In genomic region chr20:22584922-22585785, GRCh38 we compare ENCODE assay signal across 1 cellular context.
TF ChIP-seq lines count a peak whose summit lies in the region.

No MANE protein-coding gene starts in this region.

TF ChIP-seq in HepG2, 621 proteins besides CTCF, POLR2A, EP300 and RAD21 (continued from another document and continues in another):
- TF ChIP-seq SRSF4 (IDR thresholded peaks at IDR 0.05; ENCODE audit: low read depth, low read length, poor library complexity, severe bottlenecking) (no peak), RNF2 (conservative IDR thresholded peaks at IDR 0.05; ENCODE audit: low read depth) (no peak; the same call in none of the 2 replicates), KDM3A (CRISPR knock-in tag; IDR thresholded peaks at IDR 0.05; ENCODE audit: low read depth) (peak; percentile 93), ZNF615 (CRISPR knock-in tag; IDR thresholded peaks at IDR 0.05; ENCODE audit: borderline replicate concordance) (peak; percentile 63; the same call in 1 of the 2 replicates), NFIB (CRISPR knock-in tag; IDR thresholded peaks at IDR 0.05; ENCODE audit: borderline replicate concordance) (no peak), PAWR (CRISPR knock-in tag; IDR thresholded peaks at IDR 0.05; ENCODE audit: borderline replicate concordance) (no peak), MTA3 (CRISPR knock-in tag; IDR thresholded peaks at IDR 0.05) (no peak), AFF4 (CRISPR knock-in tag; IDR thresholded peaks at IDR 0.05) (peak; percentile 77), ZNF780A (CRISPR knock-in tag; IDR thresholded peaks at IDR 0.05) (0 out of 2 replicates have a peak, but pooled peaks have one; percentile 69), ZNF383 (CRISPR knock-in tag; IDR thresholded peaks at IDR 0.05; ENCODE audit: borderline replicate concordance) (no peak), MIER2 (CRISPR knock-in tag; IDR thresholded peaks at IDR 0.05) (peak; percentile 69), ZBTB40 (IDR thresholded peaks at IDR 0.05) (no peak), ZBTB40 (CRISPR knock-in tag; IDR thresholded peaks at IDR 0.05) (no peak; the same call in 1 of the 2 replicates), ZNF101 (CRISPR knock-in tag; IDR thresholded peaks at IDR 0.05; ENCODE audit: borderline replicate concordance, low read depth) (no peak), ATF7-NPFF (CRISPR knock-in tag; IDR thresholded peaks at IDR 0.05; ENCODE audit: low read depth) (peak; percentile 64), CREM (IDR thresholded peaks at IDR 0.05) (peak; percentile 69; the same call in 1 of the 2 replicates), CREM (CRISPR knock-in tag; IDR thresholded peaks at IDR 0.05) (no peak), ZNF343 (CRISPR knock-in tag; IDR thresholded peaks at IDR 0.05) (no peak; the same call in 1 of the 2 replicates), THAP11 (CRISPR knock-in tag; IDR thresholded peaks at IDR 0.05) (peak; percentile 84), RORA (CRISPR knock-in tag; IDR thresholded peaks at IDR 0.05) (no peak), RCOR2 (CRISPR knock-in tag; IDR thresholded peaks at IDR 0.05) (peak; percentile 39; the same call in 1 of the 2 replicates), ZBTB14 (CRISPR knock-in tag; IDR thresholded peaks at IDR 0.05) (no peak), PHB2 (IDR thresholded peaks at IDR 0.05; ENCODE audit: partially characterized antibody) (no peak), ZNF569 (CRISPR knock-in tag; IDR thresholded peaks at IDR 0.05; ENCODE audit: borderline replicate concordance) (no peak), KDM6A (CRISPR knock-in tag; IDR thresholded peaks at IDR 0.05; ENCODE audit: low read depth) (0 out of 2 replicates have a peak, but pooled peaks have one; percentile 34), YEATS4 (CRISPR knock-in tag; IDR thresholded peaks at IDR 0.05; ENCODE audit: borderline replicate concordance) (peak; percentile 72), ZNF616 (CRISPR knock-in tag; IDR thresholded peaks at IDR 0.05; ENCODE audit: low read depth) (0 out of 2 replicates have a peak, but pooled peaks have one; percentile 68), FOXJ3 (CRISPR knock-in tag; IDR thresholded peaks at IDR 0.05; ENCODE audit: borderline replicate concordance) (peak; percentile 59; the same call in 1 of the 2 replicates), FOXM1 (CRISPR knock-in tag; IDR thresholded peaks at IDR 0.05) (0 out of 2 replicates have a peak, but pooled peaks have one; percentile 35), ZNF3 (CRISPR knock-in tag; IDR thresholded peaks at IDR 0.05) (peak; percentile 63; the same call in 1 of the 2 replicates)
- TF ChIP-seq, protein P1, sequence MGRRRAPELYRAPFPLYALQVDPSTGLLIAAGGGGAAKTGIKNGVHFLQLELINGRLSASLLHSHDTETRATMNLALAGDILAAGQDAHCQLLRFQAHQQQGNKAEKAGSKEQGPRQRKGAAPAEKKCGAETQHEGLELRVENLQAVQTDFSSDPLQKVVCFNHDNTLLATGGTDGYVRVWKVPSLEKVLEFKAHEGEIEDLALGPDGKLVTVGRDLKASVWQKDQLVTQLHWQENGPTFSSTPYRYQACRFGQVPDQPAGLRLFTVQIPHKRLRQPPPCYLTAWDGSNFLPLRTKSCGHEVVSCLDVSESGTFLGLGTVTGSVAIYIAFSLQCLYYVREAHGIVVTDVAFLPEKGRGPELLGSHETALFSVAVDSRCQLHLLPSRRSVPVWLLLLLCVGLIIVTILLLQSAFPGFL (CRISPR knock-in tag; IDR thresholded peaks at IDR 0.05): no peak
- TF ChIP-seq, protein P2, sequence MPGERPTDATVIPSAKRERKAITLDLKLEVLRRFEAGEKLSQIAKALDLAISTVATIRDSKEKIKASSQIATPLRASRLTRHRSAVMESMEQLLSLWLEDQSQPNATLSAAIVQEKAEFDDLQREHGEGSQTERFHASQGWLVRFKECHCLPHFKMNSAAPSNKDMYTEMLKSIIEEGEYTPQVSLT (CRISPR knock-in tag; IDR thresholded peaks at IDR 0.05; ENCODE audit: borderline replicate concordance, low read depth): 0 out of 2 replicates have a peak, but pooled peaks have one; percentile 55
- TF ChIP-seq, protein P3, sequence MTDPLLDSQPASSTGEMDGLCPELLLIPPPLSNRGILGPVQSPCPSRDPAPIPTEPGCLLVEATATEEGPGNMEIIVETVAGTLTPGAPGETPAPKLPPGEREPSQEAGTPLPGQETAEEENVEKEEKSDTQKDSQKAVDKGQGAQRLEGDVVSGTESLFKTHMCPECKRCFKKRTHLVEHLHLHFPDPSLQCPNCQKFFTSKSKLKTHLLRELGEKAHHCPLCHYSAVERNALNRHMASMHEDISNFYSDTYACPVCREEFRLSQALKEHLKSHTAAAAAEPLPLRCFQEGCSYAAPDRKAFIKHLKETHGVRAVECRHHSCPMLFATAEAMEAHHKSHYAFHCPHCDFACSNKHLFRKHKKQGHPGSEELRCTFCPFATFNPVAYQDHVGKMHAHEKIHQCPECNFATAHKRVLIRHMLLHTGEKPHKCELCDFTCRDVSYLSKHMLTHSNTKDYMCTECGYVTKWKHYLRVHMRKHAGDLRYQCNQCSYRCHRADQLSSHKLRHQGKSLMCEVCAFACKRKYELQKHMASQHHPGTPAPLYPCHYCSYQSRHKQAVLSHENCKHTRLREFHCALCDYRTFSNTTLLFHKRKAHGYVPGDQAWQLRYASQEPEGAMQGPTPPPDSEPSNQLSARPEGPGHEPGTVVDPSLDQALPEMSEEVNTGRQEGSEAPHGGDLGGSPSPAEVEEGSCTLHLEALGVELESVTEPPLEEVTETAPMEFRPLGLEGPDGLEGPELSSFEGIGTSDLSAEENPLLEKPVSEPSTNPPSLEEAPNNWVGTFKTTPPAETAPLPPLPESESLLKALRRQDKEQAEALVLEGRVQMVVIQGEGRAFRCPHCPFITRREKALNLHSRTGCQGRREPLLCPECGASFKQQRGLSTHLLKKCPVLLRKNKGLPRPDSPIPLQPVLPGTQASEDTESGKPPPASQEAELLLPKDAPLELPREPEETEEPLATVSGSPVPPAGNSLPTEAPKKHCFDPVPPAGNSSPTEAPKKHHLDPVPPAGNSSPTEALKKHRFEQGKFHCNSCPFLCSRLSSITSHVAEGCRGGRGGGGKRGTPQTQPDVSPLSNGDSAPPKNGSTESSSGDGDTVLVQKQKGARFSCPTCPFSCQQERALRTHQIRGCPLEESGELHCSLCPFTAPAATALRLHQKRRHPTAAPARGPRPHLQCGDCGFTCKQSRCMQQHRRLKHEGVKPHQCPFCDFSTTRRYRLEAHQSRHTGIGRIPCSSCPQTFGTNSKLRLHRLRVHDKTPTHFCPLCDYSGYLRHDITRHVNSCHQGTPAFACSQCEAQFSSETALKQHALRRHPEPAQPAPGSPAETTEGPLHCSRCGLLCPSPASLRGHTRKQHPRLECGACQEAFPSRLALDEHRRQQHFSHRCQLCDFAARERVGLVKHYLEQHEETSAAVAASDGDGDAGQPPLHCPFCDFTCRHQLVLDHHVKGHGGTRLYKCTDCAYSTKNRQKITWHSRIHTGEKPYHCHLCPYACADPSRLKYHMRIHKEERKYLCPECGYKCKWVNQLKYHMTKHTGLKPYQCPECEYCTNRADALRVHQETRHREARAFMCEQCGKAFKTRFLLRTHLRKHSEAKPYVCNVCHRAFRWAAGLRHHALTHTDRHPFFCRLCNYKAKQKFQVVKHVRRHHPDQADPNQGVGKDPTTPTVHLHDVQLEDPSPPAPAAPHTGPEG (CRISPR knock-in tag; IDR thresholded peaks at IDR 0.05): peak; percentile 74; the same call in 1 of the 2 replicates
- TF ChIP-seq, protein P4, sequence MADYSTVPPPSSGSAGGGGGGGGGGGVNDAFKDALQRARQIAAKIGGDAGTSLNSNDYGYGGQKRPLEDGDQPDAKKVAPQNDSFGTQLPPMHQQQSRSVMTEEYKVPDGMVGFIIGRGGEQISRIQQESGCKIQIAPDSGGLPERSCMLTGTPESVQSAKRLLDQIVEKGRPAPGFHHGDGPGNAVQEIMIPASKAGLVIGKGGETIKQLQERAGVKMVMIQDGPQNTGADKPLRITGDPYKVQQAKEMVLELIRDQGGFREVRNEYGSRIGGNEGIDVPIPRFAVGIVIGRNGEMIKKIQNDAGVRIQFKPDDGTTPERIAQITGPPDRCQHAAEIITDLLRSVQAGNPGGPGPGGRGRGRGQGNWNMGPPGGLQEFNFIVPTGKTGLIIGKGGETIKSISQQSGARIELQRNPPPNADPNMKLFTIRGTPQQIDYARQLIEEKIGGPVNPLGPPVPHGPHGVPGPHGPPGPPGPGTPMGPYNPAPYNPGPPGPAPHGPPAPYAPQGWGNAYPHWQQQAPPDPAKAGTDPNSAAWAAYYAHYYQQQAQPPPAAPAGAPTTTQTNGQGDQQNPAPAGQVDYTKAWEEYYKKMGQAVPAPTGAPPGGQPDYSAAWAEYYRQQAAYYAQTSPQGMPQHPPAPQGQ (CRISPR knock-in tag; IDR thresholded peaks at IDR 0.05; ENCODE audit: borderline replicate concordance): no peak
